9 cellular contexts compared by ENCODE assay signal in genomic region chr18:62741118-62741566, GRCh38. TPM values are rescaled to one million over a fixed set of nuclear protein-coding genes. Genes with fewer than 3 reads are reported as not detected.
DNase-seq lines count a peak whose midpoint lies in the region; ATAC-seq and TF ChIP-seq lines count a peak whose summit lies in the region.
"Had no signal": no experiment of that assay in that cellular context is flagged by ENCODE, and none has a peak within 500 bp of the region (broad histone marks: within the 10 kb centered on the region; RNA-seq: fewer than 3 reads in every experiment).

No MANE protein-coding gene starts in this region.

- no peak overlapping the region for H4K91ac ChIP-seq in trophoblast cell (ENCODE audit: low read depth, low read length)

- H3K23ac ChIP-seq in trophoblast cell (ENCODE audit: low read length) = no peak overlapping the region

- no peak overlapping the region for H3K4me2 ChIP-seq in trophoblast cell (ENCODE audit: low read length)

- H2BK12ac ChIP-seq in trophoblast cell (ENCODE audit: low read length) = no peak overlapping the region

- H3K4ac ChIP-seq in trophoblast cell (ENCODE audit: low read depth, low read length) = no peak overlapping the region

- peak; percentile 25 for DNase-seq in H4 (ENCODE audit: low spot score)
- DNase-seq in NCI-H226 = peak; percentile 60
- no peak for DNase-seq in endodermal cell
- peak; percentile 51 to 80 for DNase-seq in trophoblast cell
- DNase-seq in NCI-H1930 (lab: John Stamatoyannopoulos, UW) = no peak
- DNase-seq: NCI-H1092 treated with DMSO at 0.1 percent for 48 hours had no signal

- no peaks in the 10 kb centered on the region for H3K79me2 ChIP-seq in trophoblast cell (ENCODE audit: control insufficient read depth, insufficient read depth, low read length, poor library complexity)

- H2AFZ ChIP-seq in trophoblast cell (ENCODE audit: insufficient read depth, low read length, poor library complexity) = no peak overlapping the region

- no peak overlapping the region for H3K4me3 ChIP-seq in endodermal cell (ENCODE audit: low read length)
- H3K4me3 ChIP-seq in trophoblast cell (ENCODE audit: low read depth, low read length) = no peak overlapping the region

- no peak overlapping the region for H2BK120ac ChIP-seq in trophoblast cell (ENCODE audit: insufficient read depth, low read length, poor library complexity)

- H3K27ac Mint-ChIP-seq in endodermal cell = peak overlapping the region; percentile 76

- H3K27me3 ChIP-seq in endodermal cell (ENCODE audit: control insufficient read depth, insufficient read depth, low read length, poor library complexity, severe bottlenecking) = no peaks in the 10 kb centered on the region
- H3K27me3 ChIP-seq in trophoblast cell (ENCODE audit: insufficient read depth, low read length) = no peaks in the 10 kb centered on the region

- H3K4me3 Mint-ChIP-seq in endodermal cell = no peak overlapping the region

- peaks cover 43% of the 10 kb centered on the region for H3K4me1 Mint-ChIP-seq in endodermal cell

- no peaks in the 10 kb centered on the region for H3K27me3 Mint-ChIP-seq in endodermal cell (ENCODE audit: insufficient read depth)

- H3K9me3 Mint-ChIP-seq in endodermal cell = no peaks in the 10 kb centered on the region

- TF ChIP-seq CTCF in endodermal cell (conservative IDR thresholded peaks at IDR 0.05) = no peak

- peaks cover 2% of the 10 kb centered on the region for H3K4me1 ChIP-seq in endodermal cell (ENCODE audit: control insufficient read depth, insufficient read depth, low read length)
- peaks cover 2 to 6% of the 10 kb centered on the region in 2 experiments for H3K4me1 ChIP-seq in trophoblast cell (ENCODE audit: control insufficient read depth in 1 of 2, insufficient read depth in 2 of 2, low read length in 2 of 2)

- no peak overlapping the region for H3K14ac ChIP-seq in trophoblast cell (ENCODE audit: low read length)

- H3K9me3 ChIP-seq in endodermal cell (ENCODE audit: control insufficient read depth, low read length) (peaks cover 7% of the 10 kb centered on the region), trophoblast cell (ENCODE audit: insufficient read depth, low read depth, low read length) (no peaks in the 10 kb centered on the region)

- no peak overlapping the region for H4K12ac ChIP-seq in trophoblast cell (ENCODE audit: low read depth, low read length)

- H3K9ac ChIP-seq in endodermal cell (ENCODE audit: extremely low read depth, low read length, poor library complexity, severe bottlenecking) (no peak overlapping the region), trophoblast cell (ENCODE audit: low read length) (no peak overlapping the region)

- no peak overlapping the region for H2AK5ac ChIP-seq in trophoblast cell (ENCODE audit: low read length)

- no peak overlapping the region for H4K8ac ChIP-seq in trophoblast cell (ENCODE audit: low read depth, low read length)

- WGBS in endodermal cell (ENCODE audit: insufficient coverage in 1 of 2, insufficient read length in 1 of 2), 2 experiments = 86 to 89% methylated on average over 3 to 4 of the region's 4 CpGs
- WGBS in trophoblast cell (ENCODE audit: extremely low coverage, insufficient coverage, insufficient read length) = no CpG with 5 or more reads among the region's 4 CpGs

- peaks cover 3% of the 10 kb centered on the region for H3K36me3 Mint-ChIP-seq in endodermal cell (ENCODE audit: low read depth)

- ATAC-seq in GM21390 (IDR thresholded peaks at IDR 0.05; ENCODE audit: unreplicated experiment) = no peak
- ATAC-seq in HG03108 (IDR thresholded peaks at IDR 0.05; ENCODE audit: unreplicated experiment) = no peak
- ATAC-seq in HG02678 (IDR thresholded peaks at IDR 0.05; ENCODE audit: unreplicated experiment) = no peak

- H3K18ac ChIP-seq in trophoblast cell (ENCODE audit: low read length) = no peak overlapping the region

- H3K27ac ChIP-seq in endodermal cell (ENCODE audit: low read depth, low read length) (no peak overlapping the region), trophoblast cell (ENCODE audit: low read depth, low read length) (no peak overlapping the region)

- H3K79me1 ChIP-seq in trophoblast cell (ENCODE audit: low read length) = no peaks in the 10 kb centered on the region

- no peak overlapping the region for H2BK5ac ChIP-seq in trophoblast cell (ENCODE audit: low read depth, low read length, poor library complexity)

- no peaks in the 10 kb centered on the region for H3K36me3 ChIP-seq in endodermal cell (ENCODE audit: control insufficient read depth, insufficient read depth, low read length)
- H3K36me3 ChIP-seq in trophoblast cell (ENCODE audit: control insufficient read depth in 1 of 2, insufficient read depth in 2 of 2, low read length in 2 of 2) = no peaks in the 10 kb centered on the region

RNA-seq across cellular contexts. Expression of gene PHLPP1, which starts 25.8 kb away (rescaled TPM):
- total RNA-seq in H4 (2014; rRNA removed; shearing (Covaris generic)) = 3.7 and 5.6 TPM in 2 replicates
- total RNA-seq in endodermal cell = 10 to 100 TPM; 19.8 to 28.1 TPM
- 18.1 TPM for polyA plus RNA-seq in endodermal cell (2013, experiment 1 of 2)
- 16.0 TPM for polyA plus RNA-seq in endodermal cell (2013, experiment 2 of 2)
- 29.4 and 30.9 TPM in 2 replicates for polyA plus RNA-seq in trophoblast cell (2013)

Comparison
In these comparisons a context has a peak if more than half of its experiments do, and no peak if none do; other contexts are left out.
1. DNase-seq: peak in H4 (single experiment), NCI-H226 (single experiment) and trophoblast cell (2 of 2); none in endodermal cell (single experiment) and NCI-H1930 (0 of 2).